Comparison of ENCODE assay signal across 2 cellular contexts in the genomic region with DNA sequence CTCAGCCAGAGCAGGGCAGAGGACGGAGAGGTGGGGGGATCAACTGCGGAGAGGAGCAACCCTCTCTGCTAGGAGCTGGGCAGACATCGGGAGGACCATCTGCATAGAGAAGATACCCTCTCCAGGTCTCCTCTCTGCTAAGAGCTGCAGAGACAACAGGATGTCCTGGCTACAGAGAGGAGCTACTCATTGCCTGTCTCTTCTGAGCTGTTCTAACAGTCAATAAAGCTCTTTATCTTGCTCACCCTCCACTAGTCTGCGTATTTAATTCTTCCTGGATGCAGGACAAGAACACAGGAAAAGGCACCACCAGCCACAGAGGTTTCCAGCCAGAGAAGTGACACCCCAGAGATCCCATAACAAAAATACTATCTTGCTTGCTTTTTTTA.
TF ChIP-seq lines count a peak whose summit lies in the region.

No MANE protein-coding gene starts in this region.

TF ChIP-seq in SK-N-SH treated with all-trans-retinoic acid at 6 μM for 48 hours, 23 proteins besides CTCF, POLR2A, EP300 and RAD21:
- no peak for TF ChIP-seq TSHZ2 (CRISPR knock-in tag; IDR thresholded peaks at IDR 0.05)
- no peak for TF ChIP-seq CSDC2 (CRISPR knock-in tag; IDR thresholded peaks at IDR 0.05)
- no peak for TF ChIP-seq ZFP30 (CRISPR knock-in tag; IDR thresholded peaks at IDR 0.05)
- TF ChIP-seq ZC3H10 (CRISPR knock-in tag; IDR thresholded peaks at IDR 0.05) = no peak
- no peak for TF ChIP-seq TOX (CRISPR knock-in tag; IDR thresholded peaks at IDR 0.05; ENCODE audit: borderline replicate concordance)
- TF ChIP-seq, protein P1, sequence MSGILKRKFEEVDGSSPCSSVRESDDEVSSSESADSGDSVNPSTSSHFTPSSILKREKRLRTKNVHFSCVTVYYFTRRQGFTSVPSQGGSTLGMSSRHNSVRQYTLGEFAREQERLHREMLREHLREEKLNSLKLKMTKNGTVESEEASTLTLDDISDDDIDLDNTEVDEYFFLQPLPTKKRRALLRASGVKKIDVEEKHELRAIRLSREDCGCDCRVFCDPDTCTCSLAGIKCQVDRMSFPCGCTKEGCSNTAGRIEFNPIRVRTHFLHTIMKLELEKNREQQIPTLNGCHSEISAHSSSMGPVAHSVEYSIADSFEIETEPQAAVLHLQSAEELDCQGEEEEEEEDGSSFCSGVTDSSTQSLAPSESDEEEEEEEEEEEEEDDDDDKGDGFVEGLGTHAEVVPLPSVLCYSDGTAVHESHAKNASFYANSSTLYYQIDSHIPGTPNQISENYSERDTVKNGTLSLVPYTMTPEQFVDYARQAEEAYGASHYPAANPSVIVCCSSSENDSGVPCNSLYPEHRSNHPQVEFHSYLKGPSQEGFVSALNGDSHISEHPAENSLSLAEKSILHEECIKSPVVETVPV (CRISPR knock-in tag; IDR thresholded peaks at IDR 0.05) = no peak
- TF ChIP-seq ZNF8 (CRISPR knock-in tag; IDR thresholded peaks at IDR 0.05) = no peak
- TF ChIP-seq RARB (CRISPR knock-in tag; IDR thresholded peaks at IDR 0.05) = no peak
- TF ChIP-seq PPARA (CRISPR knock-in tag; IDR thresholded peaks at IDR 0.05; ENCODE audit: borderline replicate concordance) = no peak
- TF ChIP-seq PATZ1 (CRISPR knock-in tag; IDR thresholded peaks at IDR 0.05; ENCODE audit: borderline replicate concordance) = no peak
- TF ChIP-seq SNAI2 (CRISPR knock-in tag; IDR thresholded peaks at IDR 0.05) = no peak

TF ChIP-seq in SK-N-SH, 30 proteins besides CTCF, POLR2A, EP300 and RAD21 (continued from another document):
- TF ChIP-seq, protein P2, sequence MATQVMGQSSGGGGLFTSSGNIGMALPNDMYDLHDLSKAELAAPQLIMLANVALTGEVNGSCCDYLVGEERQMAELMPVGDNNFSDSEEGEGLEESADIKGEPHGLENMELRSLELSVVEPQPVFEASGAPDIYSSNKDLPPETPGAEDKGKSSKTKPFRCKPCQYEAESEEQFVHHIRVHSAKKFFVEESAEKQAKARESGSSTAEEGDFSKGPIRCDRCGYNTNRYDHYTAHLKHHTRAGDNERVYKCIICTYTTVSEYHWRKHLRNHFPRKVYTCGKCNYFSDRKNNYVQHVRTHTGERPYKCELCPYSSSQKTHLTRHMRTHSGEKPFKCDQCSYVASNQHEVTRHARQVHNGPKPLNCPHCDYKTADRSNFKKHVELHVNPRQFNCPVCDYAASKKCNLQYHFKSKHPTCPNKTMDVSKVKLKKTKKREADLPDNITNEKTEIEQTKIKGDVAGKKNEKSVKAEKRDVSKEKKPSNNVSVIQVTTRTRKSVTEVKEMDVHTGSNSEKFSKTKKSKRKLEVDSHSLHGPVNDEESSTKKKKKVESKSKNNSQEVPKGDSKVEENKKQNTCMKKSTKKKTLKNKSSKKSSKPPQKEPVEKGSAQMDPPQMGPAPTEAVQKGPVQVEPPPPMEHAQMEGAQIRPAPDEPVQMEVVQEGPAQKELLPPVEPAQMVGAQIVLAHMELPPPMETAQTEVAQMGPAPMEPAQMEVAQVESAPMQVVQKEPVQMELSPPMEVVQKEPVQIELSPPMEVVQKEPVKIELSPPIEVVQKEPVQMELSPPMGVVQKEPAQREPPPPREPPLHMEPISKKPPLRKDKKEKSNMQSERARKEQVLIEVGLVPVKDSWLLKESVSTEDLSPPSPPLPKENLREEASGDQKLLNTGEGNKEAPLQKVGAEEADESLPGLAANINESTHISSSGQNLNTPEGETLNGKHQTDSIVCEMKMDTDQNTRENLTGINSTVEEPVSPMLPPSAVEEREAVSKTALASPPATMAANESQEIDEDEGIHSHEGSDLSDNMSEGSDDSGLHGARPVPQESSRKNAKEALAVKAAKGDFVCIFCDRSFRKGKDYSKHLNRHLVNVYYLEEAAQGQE (IDR thresholded peaks at IDR 0.05; ENCODE audit: low read depth, low read length) = no peak
- TF ChIP-seq YY1 (IDR thresholded peaks at IDR 0.05; ENCODE audit: low read depth) = no peak
- no peak for TF ChIP-seq EZH2phosphoT487 (IDR thresholded peaks at IDR 0.05; ENCODE audit: borderline replicate concordance, low read depth)
- no peak for TF ChIP-seq FOSL2 (IDR thresholded peaks at IDR 0.05; ENCODE audit: borderline replicate concordance, low read depth)
- TF ChIP-seq GABPA (IDR thresholded peaks at IDR 0.05; ENCODE audit: low read depth) = no peak
- TF ChIP-seq RFX5 (IDR thresholded peaks at IDR 0.05; ENCODE audit: low read length) = no peak
- TF ChIP-seq JUND (IDR thresholded peaks at IDR 0.05) = no peak
- no peak for TF ChIP-seq MAX (IDR thresholded peaks at IDR 0.05; ENCODE audit: low read depth)
- no peak for TF ChIP-seq TAF1 (IDR thresholded peaks at IDR 0.05; ENCODE audit: borderline replicate concordance, low read depth, low read length)
